In genomic region chr5:111092062-111092853, GRCh38 we compare ENCODE assay signal across 1 cellular context.
A peak's percentile ranks its signal among the peaks of the same experiment; 100 is the strongest.
TF ChIP-seq lines count a peak whose summit lies in the region.

WDR36 (plus strand) TSS chr5:111092348; CDS start chr5:111092457, 109 bp downstream.

TF ChIP-seq in liver, 16 proteins besides CTCF, POLR2A, EP300 and RAD21 (continued from another document):
- peak; percentile 51 for TF ChIP-seq REST (IDR thresholded peaks at IDR 0.05)
- peak; percentile 6 for TF ChIP-seq FOXA2 (IDR thresholded peaks at IDR 0.05)
- TF ChIP-seq HNF4G (IDR thresholded peaks at IDR 0.05) = peak; percentile 79
